28 cellular contexts compared by ENCODE assay signal in genomic region chr5:168728812-168729211, GRCh38.
"Had no signal": no experiment of that assay in that cellular context is flagged by ENCODE, and none has a peak within 500 bp of the region (broad histone marks: within the 10 kb centered on the region; RNA-seq: fewer than 3 reads in every experiment).

No MANE protein-coding gene starts in this region.

- H3K9me3 ChIP-seq: colonic mucosa had no signal

- H3K4me3 ChIP-seq: colonic mucosa, coronary artery, dorsolateral prefrontal cortex, esophagus muscularis mucosa, esophagus squamous epithelium, gastrocnemius medialis, gastroesophageal sphincter, heart left ventricle, heart right ventricle, hepatocyte had no signal

- H3K27me3 ChIP-seq: colonic mucosa, esophagus muscularis mucosa, foreskin keratinocyte, gastrocnemius medialis, gastroesophageal sphincter, heart left ventricle, heart right ventricle, hepatocyte had no signal

- H3K4me2 ChIP-seq: hepatocyte had no signal

- DNase-seq: colonic mucosa; cortex of kidney; dermis blood vessel endothelial cell; dorsolateral prefrontal cortex; effector CD4-positive, alpha-beta T cell; effector CD8-positive, alpha-beta T cell; effector memory CD4-positive, alpha-beta T cell; effector memory CD8-positive, alpha-beta T cell; endodermal cell; erythroblast; esophagus squamous epithelium; foreskin fibroblast; foreskin keratinocyte; foreskin melanocyte; gastrocnemius medialis; glutamatergic neuron; head of caudate nucleus; heart left ventricle; heart right ventricle had no signal

- H3K27ac ChIP-seq: colonic mucosa, coronary artery, dorsolateral prefrontal cortex, epithelial cell of prostate, esophagus muscularis mucosa, esophagus squamous epithelium, foreskin keratinocyte, gastrocnemius medialis, gastroesophageal sphincter, heart left ventricle, heart right ventricle, hepatocyte had no signal

- ATAC-seq: effector memory CD8-positive, alpha-beta T cell; esophagus mucosa; foreskin keratinocyte; gastrocnemius medialis; gastroesophageal sphincter; heart left ventricle; heart right ventricle had no signal

- H3K79me2 ChIP-seq: hepatocyte had no signal

- H3K36me3 ChIP-seq: colonic mucosa, esophagus squamous epithelium, gastrocnemius medialis, heart left ventricle, heart right ventricle had no signal

- H3K4me1 ChIP-seq: colonic mucosa, esophagus muscularis mucosa, esophagus squamous epithelium, foreskin keratinocyte, gastrocnemius medialis, gastroesophageal sphincter, heart left ventricle, heart right ventricle had no signal

- FAIRE-seq: endometrium, endothelial cell of umbilical vein, frontal cortex had no signal

- H2AFZ ChIP-seq: hepatocyte had no signal
